Comparison of ENCODE assay signal across 19 cellular contexts in genomic region chr21:41294548-41295231, GRCh38. TPM values are rescaled to one million over a fixed set of nuclear protein-coding genes. Genes with fewer than 3 reads are reported as not detected.
DNase-seq lines count a peak whose midpoint lies in the region; ATAC-seq, FAIRE-seq and TF ChIP-seq lines count a peak whose summit lies in the region.
"Had no signal": no experiment of that assay in that cellular context is flagged by ENCODE, and none has a peak within 500 bp of the region (broad histone marks: within the 10 kb centered on the region; RNA-seq: fewer than 3 reads in every experiment).

No MANE protein-coding gene starts in this region.

- no peak overlapping the region for H3K4me3 ChIP-seq in keratinocyte (ENCODE audit: control insufficient read depth in 2 of 3, extremely low read depth in 1 of 3, insufficient read depth in 2 of 3, low read depth in 1 of 3, low read length in 3 of 3)
- H3K4me3 ChIP-seq: Peyer's patch, SJSA1 had no signal

- no peaks in the 10 kb centered on the region for H3K79me2 ChIP-seq in keratinocyte (ENCODE audit: control insufficient read depth, insufficient read depth, low read length)

- no peaks in the 10 kb centered on the region for H3K9me1 ChIP-seq in keratinocyte (ENCODE audit: control insufficient read depth, extremely low read depth, insufficient read depth, low read length)

- DNase-seq in NCI-H1105 treated with DMSO at 0.1 percent for 48 hours (lab: John Stamatoyannopoulos, UW) (peak; percentile 15), NCI-H1105 (lab: John Stamatoyannopoulos, UW) (no peak), NCI-H146 treated with DMSO at 0.1 percent for 48 hours (lab: John Stamatoyannopoulos, UW; ENCODE audit: unreplicated experiment) (peak; percentile 5), NCI-H510A (lab: John Stamatoyannopoulos, UW) (peak; percentile 64), keratinocyte (ENCODE audit: low read depth, low spot score) (no peak), COLO829 (ENCODE audit: low spot score) (no peak), hippocampal formation (lab: John Stamatoyannopoulos, UW) (no peak)
- DNase-seq: COR-L47; DMS 273 treated with DMSO at 0.1 percent for 48 hours; H9; KG1; MV-4-11; NCI-H1436 treated with DMSO at 0.1 percent for 48 hours; NCI-H526 treated with DMSO at 0.1 percent for 48 hours; NK-92 treated with Interleukin-12 subunit alpha and Interleukin-12 subunit beta, amount 100 ng/mL, for 24 hours; Peyer's patch had no signal

- H3K9me3 ChIP-seq in keratinocyte (ENCODE audit: control insufficient read depth, low read depth, low read length), result no peaks in the 10 kb centered on the region
- H3K9me3 ChIP-seq: Peyer's patch, SJSA1 had no signal

- dilution Hi-C loops in keratinocyte (cut with MboI; ENCODE audit: extremely low pct_ligation_motif_present, low sequenced_read_pairs), result no loop called here

- H3K9ac ChIP-seq in keratinocyte (ENCODE audit: control insufficient read depth, extremely low read depth, insufficient read depth, low read length), result no peak overlapping the region

- no peak overlapping the region for H3K27ac ChIP-seq in keratinocyte (ENCODE audit: control insufficient read depth, insufficient read depth, low read length)
- H3K27ac ChIP-seq: Peyer's patch, SJSA1 had no signal

- H3K27me3 ChIP-seq in keratinocyte (ENCODE audit: control insufficient read depth, extremely low read depth, insufficient read depth, low read length), result peaks cover 12% of the 10 kb centered on the region
- H3K27me3 ChIP-seq: Peyer's patch had no signal

- TF ChIP-seq CTCF in keratinocyte (optimal IDR thresholded peaks at IDR 0.05 in 1 of 3, IDR thresholded peaks at IDR 0.05 in 1 of 3, conservative IDR thresholded peaks at IDR 0.05 in 1 of 3; ENCODE audit: extremely low read depth in 1 of 3, insufficient read depth in 2 of 3, low read length in 3 of 3), result no peak

- peaks cover 15% of the 10 kb centered on the region for H3K4me1 ChIP-seq in keratinocyte (ENCODE audit: control insufficient read depth, extremely low read depth, insufficient read depth, low read length)
- H3K4me1 ChIP-seq: SJSA1 had no signal

- H3K4me2 ChIP-seq in keratinocyte (ENCODE audit: control insufficient read depth, extremely low read depth, insufficient read depth, low read depth, low read length), result peak overlapping the region; percentile 25

- ATAC-seq in GM21737 (IDR thresholded peaks at IDR 0.05; ENCODE audit: unreplicated experiment), result no peak

- peak overlapping the region; percentile 31 for H2AFZ ChIP-seq in keratinocyte (ENCODE audit: control insufficient read depth, low read length)

- H3K36me3 ChIP-seq in keratinocyte (ENCODE audit: control insufficient read depth in 2 of 2, extremely low read depth in 1 of 2, insufficient read depth in 2 of 2, low read length in 2 of 2), result no peaks in the 10 kb centered on the region
- H3K36me3 ChIP-seq: Peyer's patch, SJSA1 had no signal

- no peaks in the 10 kb centered on the region for H4K20me1 ChIP-seq in keratinocyte (ENCODE audit: control insufficient read depth, extremely low read depth, insufficient read depth, low read length)

- FAIRE-seq in keratinocyte (lab: Jason Lieb, UNC), result peak; percentile 52
- FAIRE-seq: GM12892 had no signal

RNA-seq across cellular contexts. Expression of gene FAM3B, which starts 21.9 kb away (rescaled TPM):
- not detected in 3 replicates for polyA plus RNA-seq in keratinocyte
- polyA plus RNA-seq in keratinocyte (2011; ENCODE audit: low read depth), result not detected
- not detected in 2 replicates for polyA plus RNA-seq in keratinocyte (2011; cell fraction: cytosol; rRNA removed)
- polyA plus RNA-seq in keratinocyte (2011; cell fraction: nucleus; rRNA removed), result not detected in 2 replicates
- not detected in 2 replicates for polyA plus RNA-seq in keratinocyte (2012; ENCODE audit: low replicate concordance)
- polyA minus RNA-seq in keratinocyte, result not detected in 3 replicates
- not detected for polyA minus RNA-seq in keratinocyte (2011; cell fraction: cytosol; rRNA and poly(A)+ RNA removed)
- polyA minus RNA-seq in keratinocyte (2011; cell fraction: nucleus; rRNA and poly(A)+ RNA removed), result not detected in 2 replicates

Comparison
In these comparisons a context has a peak if more than half of its experiments do, and no peak if none do; other contexts are left out.
1. DNase-seq: peak in NCI-H1105 treated with DMSO at 0.1 percent for 48 hours (single experiment), NCI-H146 treated with DMSO at 0.1 percent for 48 hours (single experiment) and NCI-H510A (single experiment); none in NCI-H1105 (single experiment), keratinocyte (single experiment), COLO829 (single experiment) and hippocampal formation (0 of 2).